25 cellular contexts compared by ENCODE assay signal in genomic region chr18:41064916-41065315, GRCh38.
"Had no signal": no experiment of that assay in that cellular context is flagged by ENCODE, and none has a peak within 500 bp of the region (broad histone marks: within the 10 kb centered on the region; RNA-seq: fewer than 3 reads in every experiment).

No MANE protein-coding gene starts in this region.

- FAIRE-seq: colon, endothelial cell of umbilical vein, frontal cortex had no signal

- DNase-seq: colonic mucosa; cortex of kidney; dermis blood vessel endothelial cell; dorsolateral prefrontal cortex; effector CD4-positive, alpha-beta T cell; effector CD8-positive, alpha-beta T cell; effector memory CD4-positive, alpha-beta T cell; effector memory CD8-positive, alpha-beta T cell; endodermal cell; erythroblast; esophagus squamous epithelium; foreskin fibroblast; foreskin keratinocyte; foreskin melanocyte; gastrocnemius medialis; glutamatergic neuron; head of caudate nucleus; heart left ventricle; heart right ventricle had no signal

- H3K9me3 Mint-ChIP-seq: dendritic cell treated with granulocyte-macrophage colony-stimulating factor and Interleukin-4, amounts not matched to agents 40 ng/mL and 50 ng/mL, for 4 days; endodermal cell had no signal

- ATAC-seq: effector memory CD8-positive, alpha-beta T cell; esophagus mucosa; foreskin keratinocyte; gastrocnemius medialis; gastroesophageal sphincter; heart left ventricle; heart right ventricle had no signal

- H3K27me3 Mint-ChIP-seq: dendritic cell treated with granulocyte-macrophage colony-stimulating factor and Interleukin-4, amounts not matched to agents 40 ng/mL and 50 ng/mL, for 4 days; effector memory CD8-positive, alpha-beta T cell had no signal

- H3K4me1 Mint-ChIP-seq: endodermal cell had no signal

- H3K4me3 Mint-ChIP-seq: dendritic cell treated with granulocyte-macrophage colony-stimulating factor and Interleukin-4, amounts not matched to agents 40 ng/mL and 50 ng/mL, for 4 days; effector memory CD8-positive, alpha-beta T cell; endodermal cell had no signal

- H3K27ac Mint-ChIP-seq: dendritic cell treated with granulocyte-macrophage colony-stimulating factor and Interleukin-4, amounts not matched to agents 40 ng/mL and 50 ng/mL, for 4 days; effector memory CD8-positive, alpha-beta T cell; endodermal cell had no signal
